In genomic region chr11:16154715-16155396, GRCh38 we compare ENCODE assay signal across 1 cellular context.
TF ChIP-seq lines count a peak whose summit lies in the region.

No MANE protein-coding gene starts in this region.

TF ChIP-seq in A549, 52 proteins besides CTCF, POLR2A, EP300 and RAD21 (continued from another document):
- TF ChIP-seq FOSL2 (IDR thresholded peaks at IDR 0.05): no peak
- peak; percentile 60 for TF ChIP-seq FOSL2 (CRISPR knock-in tag; IDR thresholded peaks at IDR 0.05)
- no peak for TF ChIP-seq CHD2 (IDR thresholded peaks at IDR 0.05; ENCODE audit: low read length, partially characterized antibody)
- TF ChIP-seq HEYL (CRISPR knock-in tag; IDR thresholded peaks at IDR 0.05): no peak
- TF ChIP-seq ZC3H11A (IDR thresholded peaks at IDR 0.05): no peak
- TF ChIP-seq HOXB5 (CRISPR knock-in tag; IDR thresholded peaks at IDR 0.05): no peak
- TF ChIP-seq MYC (IDR thresholded peaks at IDR 0.05; ENCODE audit: borderline replicate concordance, low read length): no peak
- TF ChIP-seq MAX (IDR thresholded peaks at IDR 0.05): 0 out of 2 replicates have a peak, but pooled peaks have one; percentile 9
TF ChIP-seq in A549: peak in this region for 5.
